In genomic region chr15:66288093-66288492, GRCh38 we compare ENCODE assay signal across 1 cellular context.
TF ChIP-seq lines count a peak whose summit lies in the region.

No MANE protein-coding gene starts in this region.

TF ChIP-seq in K562, 482 proteins besides CTCF, POLR2A, EP300 and RAD21 (continued from another document):
- TF ChIP-seq ZBTB5 (IDR thresholded peaks at IDR 0.05) (no peak), NR1H2 (CRISPR knock-in tag; IDR thresholded peaks at IDR 0.05) (no peak), TEAD1 (CRISPR knock-in tag; IDR thresholded peaks at IDR 0.05) (no peak), GABPB2 (CRISPR knock-in tag; conservative IDR thresholded peaks at IDR 0.05) (no peak), ZNF589 (CRISPR knock-in tag; IDR thresholded peaks at IDR 0.05; ENCODE audit: low read depth) (no peak), CC2D1A (IDR thresholded peaks at IDR 0.05) (no peak), E2F3 (CRISPR knock-in tag; IDR thresholded peaks at IDR 0.05) (no peak), NCOR1 (IDR thresholded peaks at IDR 0.05) (no peak), MBD1 (CRISPR knock-in tag; IDR thresholded peaks at IDR 0.05) (no peak), ZNF507 (tag; conservative IDR thresholded peaks at IDR 0.05) (no peak), HMGXB4 (CRISPR knock-in tag; IDR thresholded peaks at IDR 0.05) (no peak), ZNF592 (IDR thresholded peaks at IDR 0.05) (no peak), TSHZ1 (CRISPR knock-in tag; IDR thresholded peaks at IDR 0.05) (no peak), SRSF3 (IDR thresholded peaks at IDR 0.05; ENCODE audit: insufficient read depth, low read length) (no peak), XRCC4 (IDR thresholded peaks at IDR 0.05; ENCODE audit: extremely low read depth, insufficient read depth, insufficient read length) (no peak), MAFF (IDR thresholded peaks at IDR 0.05; ENCODE audit: low read length) (no peak), FOXP1 (CRISPR knock-in tag; IDR thresholded peaks at IDR 0.05) (no peak)
